ENCODE assay signal across 1 cellular context in genomic region chr6:43985329-43985728, GRCh38.
TF ChIP-seq lines count a peak whose summit lies in the region.

No MANE protein-coding gene starts in this region.

TF ChIP-seq in HepG2, 621 proteins besides CTCF, POLR2A, EP300 and RAD21 (continued from another document):
- TF ChIP-seq, protein P1, sequence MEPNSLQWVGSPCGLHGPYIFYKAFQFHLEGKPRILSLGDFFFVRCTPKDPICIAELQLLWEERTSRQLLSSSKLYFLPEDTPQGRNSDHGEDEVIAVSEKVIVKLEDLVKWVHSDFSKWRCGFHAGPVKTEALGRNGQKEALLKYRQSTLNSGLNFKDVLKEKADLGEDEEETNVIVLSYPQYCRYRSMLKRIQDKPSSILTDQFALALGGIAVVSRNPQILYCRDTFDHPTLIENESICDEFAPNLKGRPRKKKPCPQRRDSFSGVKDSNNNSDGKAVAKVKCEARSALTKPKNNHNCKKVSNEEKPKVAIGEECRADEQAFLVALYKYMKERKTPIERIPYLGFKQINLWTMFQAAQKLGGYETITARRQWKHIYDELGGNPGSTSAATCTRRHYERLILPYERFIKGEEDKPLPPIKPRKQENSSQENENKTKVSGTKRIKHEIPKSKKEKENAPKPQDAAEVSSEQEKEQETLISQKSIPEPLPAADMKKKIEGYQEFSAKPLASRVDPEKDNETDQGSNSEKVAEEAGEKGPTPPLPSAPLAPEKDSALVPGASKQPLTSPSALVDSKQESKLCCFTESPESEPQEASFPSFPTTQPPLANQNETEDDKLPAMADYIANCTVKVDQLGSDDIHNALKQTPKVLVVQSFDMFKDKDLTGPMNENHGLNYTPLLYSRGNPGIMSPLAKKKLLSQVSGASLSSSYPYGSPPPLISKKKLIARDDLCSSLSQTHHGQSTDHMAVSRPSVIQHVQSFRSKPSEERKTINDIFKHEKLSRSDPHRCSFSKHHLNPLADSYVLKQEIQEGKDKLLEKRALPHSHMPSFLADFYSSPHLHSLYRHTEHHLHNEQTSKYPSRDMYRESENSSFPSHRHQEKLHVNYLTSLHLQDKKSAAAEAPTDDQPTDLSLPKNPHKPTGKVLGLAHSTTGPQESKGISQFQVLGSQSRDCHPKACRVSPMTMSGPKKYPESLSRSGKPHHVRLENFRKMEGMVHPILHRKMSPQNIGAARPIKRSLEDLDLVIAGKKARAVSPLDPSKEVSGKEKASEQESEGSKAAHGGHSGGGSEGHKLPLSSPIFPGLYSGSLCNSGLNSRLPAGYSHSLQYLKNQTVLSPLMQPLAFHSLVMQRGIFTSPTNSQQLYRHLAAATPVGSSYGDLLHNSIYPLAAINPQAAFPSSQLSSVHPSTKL (CRISPR knock-in tag; IDR thresholded peaks at IDR 0.05): peak; percentile 43
- TF ChIP-seq FOXA3 (CRISPR knock-in tag; IDR thresholded peaks at IDR 0.05): peak; percentile 60
- no peak for TF ChIP-seq LCORL (IDR thresholded peaks at IDR 0.05)
- TF ChIP-seq LCORL (CRISPR knock-in tag; IDR thresholded peaks at IDR 0.05): 0 out of 2 replicates have a peak, but pooled peaks have one; percentile 13
- TF ChIP-seq, protein P2, sequence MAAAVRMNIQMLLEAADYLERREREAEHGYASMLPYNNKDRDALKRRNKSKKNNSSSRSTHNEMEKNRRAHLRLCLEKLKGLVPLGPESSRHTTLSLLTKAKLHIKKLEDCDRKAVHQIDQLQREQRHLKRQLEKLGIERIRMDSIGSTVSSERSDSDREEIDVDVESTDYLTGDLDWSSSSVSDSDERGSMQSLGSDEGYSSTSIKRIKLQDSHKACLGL (CRISPR knock-in tag; IDR thresholded peaks at IDR 0.05): no peak
- no peak for TF ChIP-seq SOX6 (IDR thresholded peaks at IDR 0.05)
- TF ChIP-seq SOX6 (CRISPR knock-in tag; IDR thresholded peaks at IDR 0.05): peak; percentile 88
- TF ChIP-seq AKNA (CRISPR knock-in tag; IDR thresholded peaks at IDR 0.05; ENCODE audit: borderline replicate concordance): no peak
- TF ChIP-seq MED1 (CRISPR knock-in tag; IDR thresholded peaks at IDR 0.05): peak; percentile 29; the same call in 1 of the 2 replicates
- no peak for TF ChIP-seq ZNF773 (CRISPR knock-in tag; IDR thresholded peaks at IDR 0.05; ENCODE audit: borderline replicate concordance)
- peak; percentile 78 for TF ChIP-seq RARA (CRISPR knock-in tag; IDR thresholded peaks at IDR 0.05)
- TF ChIP-seq ZNF615 (CRISPR knock-in tag; IDR thresholded peaks at IDR 0.05; ENCODE audit: borderline replicate concordance): no peak
- TF ChIP-seq GATAD2A (CRISPR knock-in tag; IDR thresholded peaks at IDR 0.05): 0 out of 2 replicates have a peak, but pooled peaks have one; percentile 9
- TF ChIP-seq ZNF33A (CRISPR knock-in tag; IDR thresholded peaks at IDR 0.05; ENCODE audit: borderline replicate concordance): no peak
- TF ChIP-seq ZNF550 (CRISPR knock-in tag; IDR thresholded peaks at IDR 0.05; ENCODE audit: borderline replicate concordance): no peak
- peak; percentile 94 for TF ChIP-seq SOX5 (CRISPR knock-in tag; IDR thresholded peaks at IDR 0.05; ENCODE audit: borderline replicate concordance)
- peak; percentile 85 for TF ChIP-seq ZSCAN25 (CRISPR knock-in tag; IDR thresholded peaks at IDR 0.05)
- peak; percentile 24; the same call in 1 of the 2 replicates for TF ChIP-seq ZNF263 (CRISPR knock-in tag; IDR thresholded peaks at IDR 0.05)
- TF ChIP-seq, protein P3, sequence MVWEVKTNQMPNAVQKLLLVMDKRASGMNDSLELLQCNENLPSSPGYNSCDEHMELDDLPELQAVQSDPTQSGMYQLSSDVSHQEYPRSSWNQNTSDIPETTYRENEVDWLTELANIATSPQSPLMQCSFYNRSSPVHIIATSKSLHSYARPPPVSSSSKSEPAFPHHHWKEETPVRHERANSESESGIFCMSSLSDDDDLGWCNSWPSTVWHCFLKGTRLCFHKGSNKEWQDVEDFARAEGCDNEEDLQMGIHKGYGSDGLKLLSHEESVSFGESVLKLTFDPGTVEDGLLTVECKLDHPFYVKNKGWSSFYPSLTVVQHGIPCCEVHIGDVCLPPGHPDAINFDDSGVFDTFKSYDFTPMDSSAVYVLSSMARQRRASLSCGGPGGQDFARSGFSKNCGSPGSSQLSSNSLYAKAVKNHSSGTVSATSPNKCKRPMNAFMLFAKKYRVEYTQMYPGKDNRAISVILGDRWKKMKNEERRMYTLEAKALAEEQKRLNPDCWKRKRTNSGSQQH (CRISPR knock-in tag; IDR thresholded peaks at IDR 0.05; ENCODE audit: low read depth): 0 out of 2 replicates have a peak, but pooled peaks have one; percentile 2
- peak; percentile 62; the same call in 1 of the 2 replicates for TF ChIP-seq SOX13 (IDR thresholded peaks at IDR 0.05)
- peak in 1 of 2 experiments; percentile 96; a peak in 2 of 4 replicates for TF ChIP-seq SOX13 (CRISPR knock-in tag; conservative IDR thresholded peaks at IDR 0.05 in 1 of 2, IDR thresholded peaks at IDR 0.05 in 1 of 2)
- TF ChIP-seq, protein P4, sequence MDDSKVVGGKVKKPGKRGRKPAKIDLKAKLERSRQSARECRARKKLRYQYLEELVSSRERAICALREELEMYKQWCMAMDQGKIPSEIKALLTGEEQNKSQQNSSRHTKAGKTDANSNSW (CRISPR knock-in tag; IDR thresholded peaks at IDR 0.05; ENCODE audit: borderline replicate concordance): no peak
- TF ChIP-seq FOXP1 (IDR thresholded peaks at IDR 0.05): no peak
- TF ChIP-seq FOXP1 (CRISPR knock-in tag; IDR thresholded peaks at IDR 0.05): peak; percentile 58
- peak; percentile 15; the same call in 1 of the 2 replicates for TF ChIP-seq RXRB (CRISPR knock-in tag; IDR thresholded peaks at IDR 0.05; ENCODE audit: borderline replicate concordance)
- 0 out of 2 replicates have a peak, but pooled peaks have one; percentile 56 for TF ChIP-seq ZSCAN9 (CRISPR knock-in tag; IDR thresholded peaks at IDR 0.05; ENCODE audit: borderline replicate concordance)
- TF ChIP-seq, protein P5, sequence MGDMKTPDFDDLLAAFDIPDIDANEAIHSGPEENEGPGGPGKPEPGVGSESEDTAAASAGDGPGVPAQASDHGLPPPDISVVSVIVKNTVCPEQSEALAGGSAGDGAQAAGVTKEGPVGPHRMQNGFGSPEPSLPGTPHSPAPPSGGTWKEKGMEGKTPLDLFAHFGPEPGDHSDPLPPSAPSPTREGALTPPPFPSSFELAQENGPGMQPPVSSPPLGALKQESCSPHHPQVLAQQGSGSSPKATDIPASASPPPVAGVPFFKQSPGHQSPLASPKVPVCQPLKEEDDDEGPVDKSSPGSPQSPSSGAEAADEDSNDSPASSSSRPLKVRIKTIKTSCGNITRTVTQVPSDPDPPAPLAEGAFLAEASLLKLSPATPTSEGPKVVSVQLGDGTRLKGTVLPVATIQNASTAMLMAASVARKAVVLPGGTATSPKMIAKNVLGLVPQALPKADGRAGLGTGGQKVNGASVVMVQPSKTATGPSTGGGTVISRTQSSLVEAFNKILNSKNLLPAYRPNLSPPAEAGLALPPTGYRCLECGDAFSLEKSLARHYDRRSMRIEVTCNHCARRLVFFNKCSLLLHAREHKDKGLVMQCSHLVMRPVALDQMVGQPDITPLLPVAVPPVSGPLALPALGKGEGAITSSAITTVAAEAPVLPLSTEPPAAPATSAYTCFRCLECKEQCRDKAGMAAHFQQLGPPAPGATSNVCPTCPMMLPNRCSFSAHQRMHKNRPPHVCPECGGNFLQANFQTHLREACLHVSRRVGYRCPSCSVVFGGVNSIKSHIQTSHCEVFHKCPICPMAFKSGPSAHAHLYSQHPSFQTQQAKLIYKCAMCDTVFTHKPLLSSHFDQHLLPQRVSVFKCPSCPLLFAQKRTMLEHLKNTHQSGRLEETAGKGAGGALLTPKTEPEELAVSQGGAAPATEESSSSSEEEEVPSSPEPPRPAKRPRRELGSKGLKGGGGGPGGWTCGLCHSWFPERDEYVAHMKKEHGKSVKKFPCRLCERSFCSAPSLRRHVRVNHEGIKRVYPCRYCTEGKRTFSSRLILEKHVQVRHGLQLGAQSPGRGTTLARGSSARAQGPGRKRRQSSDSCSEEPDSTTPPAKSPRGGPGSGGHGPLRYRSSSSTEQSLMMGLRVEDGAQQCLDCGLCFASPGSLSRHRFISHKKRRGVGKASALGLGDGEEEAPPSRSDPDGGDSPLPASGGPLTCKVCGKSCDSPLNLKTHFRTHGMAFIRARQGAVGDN (CRISPR knock-in tag; IDR thresholded peaks at IDR 0.05): peak; percentile 21; the same call in 1 of the 2 replicates
- 0 out of 2 replicates have a peak, but pooled peaks have one; percentile 7 for TF ChIP-seq SAP130 (CRISPR knock-in tag; IDR thresholded peaks at IDR 0.05; ENCODE audit: low read depth)
